In genomic region chr15:93523490-93523889, GRCh38 we compare ENCODE assay signal across 31 cellular contexts.
A peak's percentile ranks its signal among the peaks of the same experiment; 100 is the strongest.
DNase-seq lines count a peak whose midpoint lies in the region; ATAC-seq, FAIRE-seq and TF ChIP-seq lines count a peak whose summit lies in the region.
"Had no signal": no experiment of that assay in that cellular context is flagged by ENCODE, and none has a peak within 500 bp of the region (broad histone marks: within the 10 kb centered on the region; RNA-seq: fewer than 3 reads in every experiment).

No MANE protein-coding gene starts in this region.

- H2AFZ ChIP-seq in mammary epithelial cell (ENCODE audit: low read depth, low read length) = no peak overlapping the region

- in situ Hi-C loops in mammary epithelial cell (cut with MboI; ENCODE audit: low sequenced_read_pairs in 2 of 2) = no loop called here

- H3K9ac ChIP-seq in mammary epithelial cell (ENCODE audit: insufficient read depth, low read length) = no peak overlapping the region

- H3K36me3 ChIP-seq in mammary epithelial cell (ENCODE audit: insufficient read depth, low read length) = no peaks in the 10 kb centered on the region
- H3K36me3 ChIP-seq: adrenal gland, cardiac muscle cell, gastroesophageal sphincter, left ventricle myocardium inferior, thoracic aorta had no signal

- peak; percentile 58 for DNase-seq in GM04504 (ENCODE audit: low read depth)
- DNase-seq in NCI-H69 (lab: John Stamatoyannopoulos, UW) = peak; percentile 50
- peak; percentile 45 for DNase-seq in mammary epithelial cell
- DNase-seq in urothelium cell line (ENCODE audit: low spot score) = peak; percentile 42
- DNase-seq in lower leg skin (ENCODE audit: low spot score in 2 of 2) = no peak
- DNase-seq in COLO668 (lab: John Stamatoyannopoulos, UW; ENCODE audit: unreplicated experiment) = no peak
- DNase-seq: activated CD4-positive, alpha-beta T cell treated with anti-CD3 and anti-CD28 coated beads for 36 hours; activated naive CD4-positive, alpha-beta T cell; activated T-cell treated with anti-CD3 and anti-CD28 coated beads, Interleukin-2, amount 50 U/mL, for 4 hours; adrenal gland; DMS79; effector memory CD8-positive, alpha-beta T cell; H7; hypothalamus; Karpas-422; left ventricle myocardium inferior; NCI-H1105; NCI-H2029 treated with DMSO at 0.1 percent for 48 hours; NK-92 treated with Interleukin-12 subunit alpha and Interleukin-12 subunit beta, amount 100 ng/mL, for 24 hours; stimulated activated CD4-positive, alpha-beta T cell treated with anti-CD3 and anti-CD28 coated beads, Interleukin-12 subunit alpha, Interleukin-12 subunit beta, amount 100 ng/mL, for 4 hours; stimulated activated CD4-positive, alpha-beta T cell treated with anti-CD3 and anti-CD28 coated beads, Interleukin-4, amount 100 ng/mL, for 24 hours; stimulated activated naive CD4-positive, alpha-beta T cell treated with Interleukin-2 at 50 U/mL for 16 hours; T-helper 1 cell had no signal

- dilution Hi-C loops in mammary epithelial cell (cut with HindIII; ENCODE audit: low sequenced_read_pairs) = no loop called here

- no peaks in the 10 kb centered on the region for H3K79me2 ChIP-seq in mammary epithelial cell (ENCODE audit: insufficient read depth, low read length)

- H3K27ac ChIP-seq in mammary epithelial cell (ENCODE audit: insufficient read depth, low read depth, low read length) = no peak overlapping the region
- H3K27ac ChIP-seq: adrenal gland, cardiac muscle cell, coronary artery, gastroesophageal sphincter, left ventricle myocardium inferior, thoracic aorta had no signal

- CTCF ChIA-PET in mammary epithelial cell (lab: Charles Lee; ENCODE audit: low non-redundant PET) = no interaction called here

- H3K4me2 ChIP-seq in mammary epithelial cell (ENCODE audit: insufficient read depth, low read depth, low read length) = no peak overlapping the region

- no peaks in the 10 kb centered on the region for H3K27me3 ChIP-seq in mammary epithelial cell (ENCODE audit: insufficient read depth, low read length)
- H3K27me3 ChIP-seq: cardiac muscle cell, gastroesophageal sphincter had no signal

- no peaks in the 10 kb centered on the region for H3K9me3 ChIP-seq in mammary epithelial cell (replicated peaks; ENCODE audit: insufficient read depth, low read length)
- H3K9me3 ChIP-seq: adrenal gland, gastroesophageal sphincter, left ventricle myocardium inferior, thoracic aorta had no signal

- H4K20me1 ChIP-seq in mammary epithelial cell (ENCODE audit: insufficient read depth, low read length) = no peaks in the 10 kb centered on the region

- no peak for FAIRE-seq in urothelium cell line (lab: Jason Lieb, UNC)
- FAIRE-seq: GM12891 had no signal

- H3K4me1 ChIP-seq in mammary epithelial cell (ENCODE audit: insufficient read depth, low read length) = no peaks in the 10 kb centered on the region
- H3K4me1 ChIP-seq: adrenal gland, gastroesophageal sphincter had no signal

- ATAC-seq in HG03342 (IDR thresholded peaks at IDR 0.05; ENCODE audit: unreplicated experiment) = no peak
- ATAC-seq: activated CD4-positive, alpha-beta T cell treated with anti-CD3 and anti-CD28 coated beads for 36 hours; activated T-cell treated with anti-CD3 and anti-CD28 coated beads, Interleukin-2, amount 50 U/mL, for 4 hours; effector memory CD8-positive, alpha-beta T cell; gastroesophageal sphincter; natural killer cell treated with Interleukin-12 subunit alpha and Interleukin-12 subunit beta and Interleukin-15 and Interleukin-18, amount 100 ng/mL, for 72 hours; Panc1 had no signal

- H3K4me3 ChIP-seq in mammary epithelial cell (replicated peaks in 1 of 3; ENCODE audit: insufficient read depth in 1 of 3, low read depth in 2 of 3, low read length in 3 of 3) (no peak overlapping the region), lower leg skin (ENCODE audit: low read depth, poor library complexity, severe bottlenecking) (no peak overlapping the region)
- H3K4me3 ChIP-seq: adrenal gland, cardiac muscle cell, coronary artery, gastroesophageal sphincter, left ventricle myocardium inferior, thoracic aorta had no signal

- no peak for TF ChIP-seq CTCF in mammary epithelial cell (conservative IDR thresholded peaks at IDR 0.05 in 1 of 2, IDR thresholded peaks at IDR 0.05 in 1 of 2; ENCODE audit: extremely low read depth in 1 of 2, insufficient read depth in 1 of 2, low read depth in 1 of 2, low read length in 2 of 2)
- no peak for TF ChIP-seq CTCF in lower leg skin (IDR thresholded peaks at IDR 0.05)

- intact Hi-C loops in mammary epithelial cell (cut with micrococcal nuclease) (no loop called here), lower leg skin (cut with DNase I; ENCODE audit: low total_unique reads) (no loop called here)

- no peak for TF ChIP-seq POLR2A in lower leg skin (IDR thresholded peaks at IDR 0.05)

- BruUV-seq in mammary epithelial cell (replicated peaks; lab: Mats Ljungman, UMichigan) = no TSS peak

- 5% methylated on average over 7 of the region's 7 CpGs for WGBS in mammary epithelial cell (ENCODE audit: low coverage, missing lambda C conversion rate)
- 23 to 33% methylated on average over 7 of the region's 7 CpGs for WGBS in lower leg skin, 2 donors

Comparison
In these comparisons a context has a peak if more than half of its experiments do, and no peak if none do; other contexts are left out.
1. DNase-seq: peak in GM04504 (single experiment), NCI-H69 (single experiment), mammary epithelial cell (single experiment) and urothelium cell line (single experiment); none in lower leg skin (0 of 2) and COLO668 (single experiment).